8 cellular contexts compared by ENCODE assay signal in genomic region chr1:29706936-29707335, GRCh38.
DNase-seq lines count a peak whose midpoint lies in the region; ATAC-seq and TF ChIP-seq lines count a peak whose summit lies in the region.

No MANE protein-coding gene starts in this region.

- no peaks in the 10 kb centered on the region for H3K4me1 ChIP-seq in sigmoid colon

- H3K4me1 Mint-ChIP-seq in activated T-helper 17 cell treated with anti-CD3 and anti-CD28 coated beads, Interleukin-2, amount 50 U/mL, for 72 hours, result peaks cover 10% of the 10 kb centered on the region

- no peak overlapping the region for H3K4me3 ChIP-seq in sigmoid colon

- DNase-seq in stimulated activated CD4-positive, alpha-beta T cell treated with anti-CD3 and anti-CD28 coated beads, Interleukin-12 subunit alpha, Interleukin-12 subunit beta, amount 100 ng/mL, for 4 hours, result peak; percentile 1
- no peak for DNase-seq in stimulated activated CD4-positive, alpha-beta T cell treated with anti-CD3 and anti-CD28 coated beads, Interleukin-4, amount 100 ng/mL, for 24 hours
- DNase-seq in NCI-H1436 (lab: John Stamatoyannopoulos, UW) (peak; percentile 97), iPS-NIHi11 (ENCODE audit: low spot score) (peak; percentile 94), amygdala (lab: John Stamatoyannopoulos, UW) (no peak), ureter (ENCODE audit: low spot score) (no peak), sigmoid colon (no peak)

- TF ChIP-seq POLR2A in sigmoid colon (IDR thresholded peaks at IDR 0.05), result no peak

- ATAC-seq in activated T-helper 17 cell treated with anti-CD3 and anti-CD28 coated beads, Interleukin-2, amount 50 U/mL, for 72 hours (replicated peaks), result peak; percentile 61

- no peaks in the 10 kb centered on the region for H3K36me3 Mint-ChIP-seq in activated T-helper 17 cell treated with anti-CD3 and anti-CD28 coated beads, Interleukin-2, amount 50 U/mL, for 72 hours (ENCODE audit: low read depth)

- no peak for TF ChIP-seq EP300 in sigmoid colon (IDR thresholded peaks at IDR 0.05)

- WGBS in sigmoid colon, 2 donors, result 3 to 4% methylated on average over 28 of the region's 28 CpGs

- intact Hi-C loops in sigmoid colon (cut with DNase I), result no loop called here

- peaks cover 42% of the 10 kb centered on the region for H3K27me3 Mint-ChIP-seq in activated T-helper 17 cell treated with anti-CD3 and anti-CD28 coated beads, Interleukin-2, amount 50 U/mL, for 72 hours

- no peak overlapping the region for H3K27ac ChIP-seq in sigmoid colon

- H3K27me3 ChIP-seq in sigmoid colon, result peaks cover 0 to 38% (median 7%) of the 10 kb centered on the region in 3 donors

- no peak overlapping the region for H3K27ac Mint-ChIP-seq in activated T-helper 17 cell treated with anti-CD3 and anti-CD28 coated beads, Interleukin-2, amount 50 U/mL, for 72 hours

- H3K4me3 Mint-ChIP-seq in activated T-helper 17 cell treated with anti-CD3 and anti-CD28 coated beads, Interleukin-2, amount 50 U/mL, for 72 hours, result no peak overlapping the region

- H3K9me3 ChIP-seq in sigmoid colon, result no peaks in the 10 kb centered on the region

- no peaks in the 10 kb centered on the region for H3K9me3 Mint-ChIP-seq in activated T-helper 17 cell treated with anti-CD3 and anti-CD28 coated beads, Interleukin-2, amount 50 U/mL, for 72 hours

- no peak for TF ChIP-seq CTCF in sigmoid colon (IDR thresholded peaks at IDR 0.05)

- no peaks in the 10 kb centered on the region for H3K36me3 ChIP-seq in sigmoid colon

Comparison
In these comparisons a context has a peak if more than half of its experiments do, and no peak if none do; other contexts are left out.
1. DNase-seq: peak in stimulated activated CD4-positive, alpha-beta T cell treated with anti-CD3 and anti-CD28 coated beads, Interleukin-12 subunit alpha, Interleukin-12 subunit beta, amount 100 ng/mL, for 4 hours (single experiment), NCI-H1436 (single experiment) and iPS-NIHi11 (single experiment); none in stimulated activated CD4-positive, alpha-beta T cell treated with anti-CD3 and anti-CD28 coated beads, Interleukin-4, amount 100 ng/mL, for 24 hours (single experiment), amygdala (0 of 56), ureter (single experiment) and sigmoid colon (single experiment).